16 cellular contexts compared by ENCODE assay signal in genomic region chr11:5514841-5515240, GRCh38. TPM values are rescaled to one million over a fixed set of nuclear protein-coding genes. Genes with fewer than 3 reads are reported as not detected.
DNase-seq lines count a peak whose midpoint lies in the region; ATAC-seq and TF ChIP-seq lines count a peak whose summit lies in the region.
"Had no signal": no experiment of that assay in that cellular context is flagged by ENCODE, and none has a peak within 500 bp of the region (broad histone marks: within the 10 kb centered on the region; RNA-seq: fewer than 3 reads in every experiment).

No MANE protein-coding gene starts in this region.

- H3K27me3 Mint-ChIP-seq in stimulated activated memory B cell treated with anti-CD40 and anti-IgM and Interleukin-4, amounts not matched to agents 10 μg/mL and 1 μg/mL and 100 μg/mL, for 72 hours: no peaks in the 10 kb centered on the region
- H3K27me3 Mint-ChIP-seq in CD4-positive, alpha-beta T cell: no peaks in the 10 kb centered on the region

- POLR2A ChIA-PET in CD4-positive, alpha-beta T cell (lab: Charles Lee): no interaction called here

- H3K27ac Mint-ChIP-seq in stimulated activated memory B cell treated with anti-CD40 and anti-IgM and Interleukin-4, amounts not matched to agents 10 μg/mL and 1 μg/mL and 100 μg/mL, for 72 hours: no peak overlapping the region
- no peak overlapping the region for H3K27ac Mint-ChIP-seq in CD4-positive, alpha-beta T cell
- H3K27ac Mint-ChIP-seq: CD8-positive, alpha-beta T cell; GM23338; HFFc6 had no signal

- no peaks in the 10 kb centered on the region for H3K9me3 ChIP-seq in esophagus muscularis mucosa
- H3K9me3 ChIP-seq in CD4-positive, alpha-beta T cell (ENCODE audit: control insufficient read depth, low read length): no peaks in the 10 kb centered on the region
- H3K9me3 ChIP-seq: Caco-2, HAP-1 had no signal

- no peaks in the 10 kb centered on the region for H3K4me1 ChIP-seq in esophagus muscularis mucosa
- H3K4me1 ChIP-seq: Caco-2, HAP-1 had no signal

- intact Hi-C loops in esophagus muscularis mucosa (cut with DNase I): no loop called here
- intact Hi-C loops in sciatic nerve (cut with DNase I): no loop called here
- intact Hi-C loops in CD4-positive, alpha-beta T cell (cut with DNase I, micrococcal nuclease): no loop called here

- no peaks in the 10 kb centered on the region for H3K9me3 Mint-ChIP-seq in stimulated activated memory B cell treated with anti-CD40 and anti-IgM and Interleukin-4, amounts not matched to agents 10 μg/mL and 1 μg/mL and 100 μg/mL, for 72 hours
- H3K9me3 Mint-ChIP-seq in CD4-positive, alpha-beta T cell: no peaks in the 10 kb centered on the region
- H3K9me3 Mint-ChIP-seq: CD8-positive, alpha-beta T cell; GM23338; HFFc6 had no signal

- no peak overlapping the region for H3K4me3 ChIP-seq in esophagus muscularis mucosa
- H3K4me3 ChIP-seq: GM23338, HAP-1 had no signal

- H3K27me3 ChIP-seq in esophagus muscularis mucosa: no peaks in the 10 kb centered on the region
- H3K27me3 ChIP-seq in CD4-positive, alpha-beta T cell (ENCODE audit: control insufficient read depth, insufficient read depth, low read length): no peaks in the 10 kb centered on the region

- no peak overlapping the region for H3K27ac ChIP-seq in esophagus muscularis mucosa (replicated peaks in 1 of 4)
- H3K27ac ChIP-seq in CD4-positive, alpha-beta T cell (ENCODE audit: low read depth, low read length): no peak overlapping the region

- TF ChIP-seq POLR2A in esophagus muscularis mucosa (IDR thresholded peaks at IDR 0.05; ENCODE audit: low read depth): no peak

- CTCF ChIA-PET in CD4-positive, alpha-beta T cell (lab: Charles Lee): no interaction called here

- H3K36me3 ChIP-seq in esophagus muscularis mucosa: no peaks in the 10 kb centered on the region
- H3K36me3 ChIP-seq: HAP-1 had no signal

- peak; percentile 20 for ATAC-seq in sciatic nerve
- ATAC-seq in stimulated activated memory B cell treated with anti-CD40 and anti-IgM and Interleukin-4, amounts not matched to agents 10 μg/mL and 1 μg/mL and 100 μg/mL, for 72 hours: peak; percentile 44
- ATAC-seq in CD4-positive, alpha-beta T cell (ENCODE audit: poor library complexity): no peak
- ATAC-seq: CD8-positive, alpha-beta T cell; GM23338 had no signal

- no peak overlapping the region for H3K4me3 Mint-ChIP-seq in stimulated activated memory B cell treated with anti-CD40 and anti-IgM and Interleukin-4, amounts not matched to agents 10 μg/mL and 1 μg/mL and 100 μg/mL, for 72 hours
- H3K4me3 Mint-ChIP-seq in CD4-positive, alpha-beta T cell: no peak overlapping the region
- H3K4me3 Mint-ChIP-seq: CD8-positive, alpha-beta T cell; GM23338; HFFc6 had no signal

- TF ChIP-seq EP300 in esophagus muscularis mucosa (IDR thresholded peaks at IDR 0.05): no peak

- TF ChIP-seq CTCF in esophagus muscularis mucosa (IDR thresholded peaks at IDR 0.05): no peak
- TF ChIP-seq CTCF in CD4-positive, alpha-beta T cell (IDR thresholded peaks at IDR 0.05): no peak

- DNase-seq in esophagus muscularis mucosa (ENCODE audit: extremely low spot score): peak; percentile 88
- no peak for DNase-seq in sciatic nerve (ENCODE audit: low spot score)
- no peak for DNase-seq in T-helper 9 cell
- no peak for DNase-seq in kidney tubule cell (ENCODE audit: low spot score)
- no peak for DNase-seq in CD4-positive, alpha-beta T cell
- DNase-seq: C1 segment of cervical spinal cord; Caco-2; CD8-positive, alpha-beta T cell; DMS153; DND-41; HFFc6 had no signal

- no peaks in the 10 kb centered on the region for H3K36me3 Mint-ChIP-seq in stimulated activated memory B cell treated with anti-CD40 and anti-IgM and Interleukin-4, amounts not matched to agents 10 μg/mL and 1 μg/mL and 100 μg/mL, for 72 hours
- no peaks in the 10 kb centered on the region for H3K36me3 Mint-ChIP-seq in CD4-positive, alpha-beta T cell (ENCODE audit: low read depth)
- H3K36me3 Mint-ChIP-seq: CD8-positive, alpha-beta T cell had no signal

- H3K4me1 Mint-ChIP-seq in stimulated activated memory B cell treated with anti-CD40 and anti-IgM and Interleukin-4, amounts not matched to agents 10 μg/mL and 1 μg/mL and 100 μg/mL, for 72 hours: no peaks in the 10 kb centered on the region
- no peaks in the 10 kb centered on the region for H3K4me1 Mint-ChIP-seq in CD4-positive, alpha-beta T cell (ENCODE audit: low read depth)

RNA-seq across cellular contexts. Expression of gene UBQLNL, which starts 1.7 kb away (rescaled TPM):
- total RNA-seq in esophagus muscularis mucosa: under 1 TPM in 3 of 4 donors, not detected in 1; 0.19 to 0.46 (median 0.42) TPM
- total RNA-seq in sciatic nerve: 1.5 TPM
- under 1 TPM; 0.30 to 0.50 TPM for total RNA-seq in CD4-positive, alpha-beta T cell
- total RNA-seq: A172, A673, Caco-2 had no signal

RNA-seq across cellular contexts. Expression of gene UBQLN3, which starts 5.1 kb away (rescaled TPM):
- total RNA-seq in esophagus muscularis mucosa (under 1 TPM in 1 of 4 donors, not detected in 3; 0.13 TPM), sciatic nerve (1.1 TPM)
- total RNA-seq in CD4-positive, alpha-beta T cell: under 1 TPM in 1 of 2 experiments, not detected in 1; 0.08 TPM
- total RNA-seq: A172; A673; Caco-2; CD8-positive, alpha-beta T cell; GM23338; HFFc6 had no signal

RNA-seq across cellular contexts. Expression of gene OR52D1, which starts 26.4 kb away (rescaled TPM):
- total RNA-seq in esophagus muscularis mucosa: not detected
- not detected for total RNA-seq in sciatic nerve
- not detected for total RNA-seq in CD4-positive, alpha-beta T cell
- total RNA-seq: A172; A673; Caco-2; CD8-positive, alpha-beta T cell; GM23338; HFFc6 had no signal

RNA-seq across cellular contexts. Expression of gene OR52H1, which starts 33.5 kb away (rescaled TPM):
- total RNA-seq in esophagus muscularis mucosa (not detected), sciatic nerve (0.89 TPM)
- total RNA-seq in CD4-positive, alpha-beta T cell: under 1 TPM in 1 of 2 experiments, not detected in 1; 0.22 TPM
- total RNA-seq: A172; A673; Caco-2; CD8-positive, alpha-beta T cell; HFFc6 had no signal
